Comparison of ENCODE assay signal across 9 cellular contexts in genomic region chr3:193872265-193872753, GRCh38.
DNase-seq lines count a peak whose midpoint lies in the region; ATAC-seq, FAIRE-seq and TF ChIP-seq lines count a peak whose summit lies in the region.
"Had no signal": no experiment of that assay in that cellular context is flagged by ENCODE, and none has a peak within 500 bp of the region (broad histone marks: within the 10 kb centered on the region; RNA-seq: fewer than 3 reads in every experiment).

No MANE protein-coding gene starts in this region.

- no peaks in the 10 kb centered on the region for H3K79me2 ChIP-seq in astrocyte (ENCODE audit: insufficient read depth, low read length)

- peak overlapping the region; percentile 67 for H3K4me2 ChIP-seq in astrocyte (ENCODE audit: low read length)

- no peak overlapping the region for H3K27ac Mint-ChIP-seq in astrocyte (ENCODE audit: unreplicated experiment)
- H3K27ac Mint-ChIP-seq in mesothelial cell of epicardium = peak overlapping the region; percentile 69

- ATAC-seq in GM18868 (IDR thresholded peaks at IDR 0.05; ENCODE audit: unreplicated experiment) (peak; percentile 49), HG03571 (IDR thresholded peaks at IDR 0.05; ENCODE audit: unreplicated experiment) (peak; percentile 50)

- peaks cover 17% of the 10 kb centered on the region for H3K9me3 Mint-ChIP-seq in astrocyte (ENCODE audit: unreplicated experiment)
- no peaks in the 10 kb centered on the region for H3K9me3 Mint-ChIP-seq in mesothelial cell of epicardium

- no peaks in the 10 kb centered on the region for H3K36me3 ChIP-seq in astrocyte (ENCODE audit: insufficient read depth, low read length)

- H3K27me3 Mint-ChIP-seq in astrocyte (ENCODE audit: low read depth, unreplicated experiment) (peaks cover 49% of the 10 kb centered on the region), mesothelial cell of epicardium (ENCODE audit: low read depth) (no peaks in the 10 kb centered on the region)

- H3K9me3 ChIP-seq in astrocyte (ENCODE audit: insufficient read depth, low read depth, low read length) = no peaks in the 10 kb centered on the region

- H2AFZ ChIP-seq in astrocyte (ENCODE audit: low read depth, low read length) = no peak overlapping the region

- no peak overlapping the region for H3K9ac ChIP-seq in astrocyte (ENCODE audit: low read length)

- H3K4me3 ChIP-seq in astrocyte (ENCODE audit: insufficient read depth, low read depth, low read length) = no peak overlapping the region

- peaks cover 24% of the 10 kb centered on the region for H3K27me3 ChIP-seq in astrocyte (ENCODE audit: insufficient read depth, low read length)

- DNase-seq in AG09319 (ENCODE audit: extremely low read depth, low read depth) (peak; percentile 86), astrocyte (ENCODE audit: low read depth) (peak; percentile 99), mesothelial cell of epicardium (ENCODE audit: low spot score in 2 of 2, unreplicated experiment in 2 of 2) (no peak), NCI-H187 (lab: John Stamatoyannopoulos, UW) (no peak), NCI-H1436 (lab: John Stamatoyannopoulos, UW) (no peak), NCI-H82 treated with DMSO at 0.1 percent for 48 hours (lab: John Stamatoyannopoulos, UW; ENCODE audit: unreplicated experiment) (no peak)
- DNase-seq: left cardiac atrium had no signal

- H3K4me1 Mint-ChIP-seq in astrocyte (ENCODE audit: low read depth, unreplicated experiment) = peaks cover 34% of the 10 kb centered on the region
- H3K4me1 Mint-ChIP-seq in mesothelial cell of epicardium = peaks cover 49% of the 10 kb centered on the region

- peak overlapping the region; percentile 38 for H3K27ac ChIP-seq in astrocyte (ENCODE audit: low read depth, low read length)

- TF ChIP-seq CTCF in AG09319 (IDR thresholded peaks at IDR 0.05; ENCODE audit: low read depth, low read length) (no peak), astrocyte (IDR thresholded peaks at IDR 0.05; ENCODE audit: insufficient read depth, low read depth, low read length) (no peak), mesothelial cell of epicardium (IDR thresholded peaks at IDR 0.05; ENCODE audit: unreplicated experiment) (no peak)

- FAIRE-seq in astrocyte (lab: Jason Lieb, UNC) = no peak

- peaks cover 37% of the 10 kb centered on the region for H3K4me1 ChIP-seq in astrocyte (ENCODE audit: insufficient read depth, low read length)

- no peak overlapping the region for H3K4me3 Mint-ChIP-seq in astrocyte (ENCODE audit: unreplicated experiment)
- no peak overlapping the region for H3K4me3 Mint-ChIP-seq in mesothelial cell of epicardium

- H4K20me1 ChIP-seq in astrocyte (ENCODE audit: insufficient read depth, low read length) = no peaks in the 10 kb centered on the region

- peaks cover 2% of the 10 kb centered on the region for H3K36me3 Mint-ChIP-seq in astrocyte (ENCODE audit: low read depth, unreplicated experiment)
- no peaks in the 10 kb centered on the region for H3K36me3 Mint-ChIP-seq in mesothelial cell of epicardium

Comparison
In these comparisons a context has a peak if more than half of its experiments do, and no peak if none do; other contexts are left out.
1. DNase-seq: peak in AG09319 (single experiment) and astrocyte (single experiment); none in mesothelial cell of epicardium (0 of 2), NCI-H187 (0 of 2), NCI-H1436 (single experiment) and NCI-H82 treated with DMSO at 0.1 percent for 48 hours (single experiment).